11 cellular contexts compared by ENCODE assay signal in the genomic region with DNA sequence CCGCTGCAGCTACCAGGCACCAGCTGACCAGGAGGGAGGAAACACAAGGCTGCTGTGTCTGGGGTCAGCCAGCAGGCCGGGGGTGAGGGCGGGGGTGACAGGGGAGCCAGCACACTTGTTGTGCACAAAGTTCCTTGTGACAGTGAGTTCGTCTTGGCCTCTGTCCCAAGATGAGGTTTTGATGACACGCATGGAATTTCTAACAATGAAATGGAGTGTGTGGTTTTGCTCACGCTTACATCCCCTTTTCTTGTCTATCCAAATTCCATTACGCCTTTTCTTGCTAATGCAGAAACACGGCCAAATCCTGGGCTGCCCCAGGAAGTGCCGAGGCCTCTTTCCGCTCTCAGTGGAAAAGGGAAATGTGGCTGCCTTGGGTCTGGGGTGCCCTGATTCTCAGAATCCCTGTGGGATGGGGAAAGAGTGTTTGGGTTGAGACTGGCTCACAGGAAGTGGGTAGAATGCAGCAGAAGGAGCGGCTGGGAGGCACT.
DNase-seq lines count a peak whose midpoint lies in the region; ATAC-seq and TF ChIP-seq lines count a peak whose summit lies in the region.
"Had no signal": no experiment of that assay in that cellular context is flagged by ENCODE, and none has a peak within 500 bp of the region (broad histone marks: within the 10 kb centered on the region; RNA-seq: fewer than 3 reads in every experiment).

No MANE protein-coding gene starts in this region.

- ATAC-seq in HG02571 (IDR thresholded peaks at IDR 0.05; ENCODE audit: unreplicated experiment) (no peak), HG03378 (IDR thresholded peaks at IDR 0.05; ENCODE audit: unreplicated experiment) (no peak)
- ATAC-seq: GM12878 had no signal

- H3K9me3 ChIP-seq in SK-N-MC (ENCODE audit: low read depth, low read length): no peaks in the 10 kb centered on the region

- H3K9ac ChIP-seq in SK-N-MC (ENCODE audit: insufficient read length): no peak overlapping the region
- H3K9ac ChIP-seq: KMS-11 had no signal

- POLR2A ChIA-PET in GM10248 (lab: Yijun Ruan, JAX): no interaction called here

- H3K36me3 ChIP-seq in SK-N-MC (ENCODE audit: insufficient read depth, low read length): no peaks in the 10 kb centered on the region

- H3K27ac ChIP-seq in SK-N-MC: 0 out of 2 replicates have a peak overlapping the region, but pooled peaks have one; percentile 50
- H3K27ac ChIP-seq: KMS-11 had no signal

- DNase-seq in CD1c-positive myeloid dendritic cell (ENCODE audit: extremely low spot score) (peak; percentile 97), SK-N-MC (ENCODE audit: low read depth, low spot score) (peak; percentile 76), foreskin melanocyte (peak; percentile 99), posterior cingulate gyrus (peak; percentile 47 to 96 (median 74)), GM10248 (ENCODE audit: extremely low spot score) (no peak), NCI-H345 (lab: John Stamatoyannopoulos, UW) (no peak)
- DNase-seq: activated naive CD4-positive, alpha-beta T cell treated with Interleukin-2 at 50 U/mL for 16 hours had no signal

- intact Hi-C loops in posterior cingulate gyrus (cut with DNase I): no loop called here

- TF ChIP-seq CTCF in GM10248 (IDR thresholded peaks at IDR 0.05; ENCODE audit: control extremely low read depth, extremely low read depth, low read depth, missing control alignments): no peak

- peak overlapping the region; percentile 68 for H3K4me3 ChIP-seq in SK-N-MC
- H3K4me3 ChIP-seq: GM12878 had no signal

- CTCF ChIA-PET in GM10248 (lab: Yijun Ruan, JAX): interaction anchor here (1.0 kb wide), 1 partner anchor 49 kb away, joined by 3 read pairs; no protein-coding TSS in a partner anchor

Comparison
In these comparisons a context has a peak if more than half of its experiments do, and no peak if none do; other contexts are left out.
1. DNase-seq: peak in CD1c-positive myeloid dendritic cell (single experiment), SK-N-MC (single experiment), foreskin melanocyte (single experiment) and posterior cingulate gyrus (10 of 10); none in GM10248 (single experiment) and NCI-H345 (single experiment).